In the genomic region with DNA sequence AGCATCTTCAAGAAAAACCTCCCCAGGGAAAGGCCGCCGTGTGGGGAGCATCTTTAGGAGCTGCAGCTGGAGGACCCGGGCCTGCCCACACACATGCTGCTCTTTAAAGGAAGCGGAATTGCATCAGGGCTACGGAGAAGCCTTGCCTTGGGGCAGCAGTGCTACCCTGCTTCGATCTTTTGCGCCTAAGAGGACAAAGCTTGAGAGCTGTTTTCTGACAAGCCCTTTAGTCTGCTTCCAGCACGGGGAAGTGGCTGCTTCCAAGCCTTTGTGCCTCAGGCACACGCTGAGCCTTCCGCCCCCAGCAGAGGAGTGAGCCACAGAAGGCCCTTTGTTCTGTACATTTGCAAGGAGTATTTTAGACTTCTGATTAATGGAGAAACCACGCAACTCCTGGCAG, we compare ENCODE assay signal across 9 cellular contexts. TPM values are rescaled to one million over a fixed set of nuclear protein-coding genes. Genes with fewer than 3 reads are reported as not detected.
DNase-seq lines count a peak whose midpoint lies in the region; ATAC-seq and TF ChIP-seq lines count a peak whose summit lies in the region.
"Had no signal": no experiment of that assay in that cellular context is flagged by ENCODE, and none has a peak within 500 bp of the region (broad histone marks: within the 10 kb centered on the region; RNA-seq: fewer than 3 reads in every experiment).

No MANE protein-coding gene starts in this region.

- H3K4me1 Mint-ChIP-seq in mesothelial cell of epicardium: peaks cover 14% of the 10 kb centered on the region
- no peaks in the 10 kb centered on the region for H3K4me1 Mint-ChIP-seq in stimulated activated naive CD8-positive, alpha-beta T cell treated with anti-CD3 and anti-CD28 coated beads, Interleukin-15, amount 100 ng/mL, for 72 hours

- ATAC-seq in GM21515 (IDR thresholded peaks at IDR 0.05; ENCODE audit: unreplicated experiment) (no peak), HG03045 (IDR thresholded peaks at IDR 0.05; ENCODE audit: unreplicated experiment) (no peak)
- no peak for ATAC-seq in stimulated activated naive CD8-positive, alpha-beta T cell treated with anti-CD3 and anti-CD28 coated beads, Interleukin-15, amount 100 ng/mL, for 72 hours

- H3K27ac ChIP-seq in cingulate gyrus (ENCODE audit: low read depth, low read length): peak overlapping the region; percentile 92
- H3K27ac ChIP-seq: VCaP had no signal

- peak overlapping the region; percentile 79 for H3K27ac Mint-ChIP-seq in mesothelial cell of epicardium
- no peak overlapping the region for H3K27ac Mint-ChIP-seq in stimulated activated naive CD8-positive, alpha-beta T cell treated with anti-CD3 and anti-CD28 coated beads, Interleukin-15, amount 100 ng/mL, for 72 hours

- DNase-seq in COLO829 (ENCODE audit: low spot score) (peak; percentile 93), NCI-H2227 (lab: John Stamatoyannopoulos, UW; ENCODE audit: unreplicated experiment) (peak; percentile 33), mesothelial cell of epicardium (ENCODE audit: low spot score in 2 of 2, unreplicated experiment in 2 of 2) (no peak)
- no peak for DNase-seq in stimulated activated naive CD8-positive, alpha-beta T cell treated with anti-CD3 and anti-CD28 coated beads, Interleukin-15, amount 100 ng/mL, for 72 hours
- no peak for DNase-seq in stimulated activated CD4-positive, alpha-beta T cell treated with anti-CD3 and anti-CD28 coated beads, Interleukin-4, amount 100 ng/mL, for 24 hours

- H3K36me3 Mint-ChIP-seq in mesothelial cell of epicardium: peaks cover 8% of the 10 kb centered on the region

- no peaks in the 10 kb centered on the region for H3K27me3 Mint-ChIP-seq in mesothelial cell of epicardium (ENCODE audit: low read depth)
- no peaks in the 10 kb centered on the region for H3K27me3 Mint-ChIP-seq in stimulated activated naive CD8-positive, alpha-beta T cell treated with anti-CD3 and anti-CD28 coated beads, Interleukin-15, amount 100 ng/mL, for 72 hours

- no peak overlapping the region for H3K4me3 Mint-ChIP-seq in mesothelial cell of epicardium
- H3K4me3 Mint-ChIP-seq in stimulated activated naive CD8-positive, alpha-beta T cell treated with anti-CD3 and anti-CD28 coated beads, Interleukin-15, amount 100 ng/mL, for 72 hours: no peak overlapping the region

- no peak for TF ChIP-seq CTCF in mesothelial cell of epicardium (IDR thresholded peaks at IDR 0.05; ENCODE audit: unreplicated experiment)

- no peaks in the 10 kb centered on the region for H3K9me3 Mint-ChIP-seq in mesothelial cell of epicardium
- H3K9me3 Mint-ChIP-seq in stimulated activated naive CD8-positive, alpha-beta T cell treated with anti-CD3 and anti-CD28 coated beads, Interleukin-15, amount 100 ng/mL, for 72 hours: no peaks in the 10 kb centered on the region

RNA-seq across cellular contexts. Expression of gene COA8, which starts 31.5 kb away (rescaled TPM):
- 35.4 to 38.8 TPM (median 36.0 TPM) in 3 replicates for total RNA-seq in mesothelial cell of epicardium

RNA-seq across cellular contexts. Expression of gene BAG5, which starts 31.8 kb away (rescaled TPM):
- total RNA-seq in mesothelial cell of epicardium: 21.8 to 23.5 TPM (median 22.2 TPM) in 3 replicates

RNA-seq across cellular contexts. Expression of gene KLC1, which starts 34.7 kb away (rescaled TPM):
- 156 to 163 TPM (median 157 TPM) in 3 replicates for total RNA-seq in mesothelial cell of epicardium

Comparison
In these comparisons a context has a peak if more than half of its experiments do, and no peak if none do; other contexts are left out.
1. DNase-seq: peak in COLO829 (single experiment) and NCI-H2227 (single experiment); none in mesothelial cell of epicardium (0 of 2), stimulated activated naive CD8-positive, alpha-beta T cell treated with anti-CD3 and anti-CD28 coated beads, Interleukin-15, amount 100 ng/mL, for 72 hours (0 of 2) and stimulated activated CD4-positive, alpha-beta T cell treated with anti-CD3 and anti-CD28 coated beads, Interleukin-4, amount 100 ng/mL, for 24 hours (single experiment).